Comparison of ENCODE assay signal across 15 cellular contexts in the genomic region with DNA sequence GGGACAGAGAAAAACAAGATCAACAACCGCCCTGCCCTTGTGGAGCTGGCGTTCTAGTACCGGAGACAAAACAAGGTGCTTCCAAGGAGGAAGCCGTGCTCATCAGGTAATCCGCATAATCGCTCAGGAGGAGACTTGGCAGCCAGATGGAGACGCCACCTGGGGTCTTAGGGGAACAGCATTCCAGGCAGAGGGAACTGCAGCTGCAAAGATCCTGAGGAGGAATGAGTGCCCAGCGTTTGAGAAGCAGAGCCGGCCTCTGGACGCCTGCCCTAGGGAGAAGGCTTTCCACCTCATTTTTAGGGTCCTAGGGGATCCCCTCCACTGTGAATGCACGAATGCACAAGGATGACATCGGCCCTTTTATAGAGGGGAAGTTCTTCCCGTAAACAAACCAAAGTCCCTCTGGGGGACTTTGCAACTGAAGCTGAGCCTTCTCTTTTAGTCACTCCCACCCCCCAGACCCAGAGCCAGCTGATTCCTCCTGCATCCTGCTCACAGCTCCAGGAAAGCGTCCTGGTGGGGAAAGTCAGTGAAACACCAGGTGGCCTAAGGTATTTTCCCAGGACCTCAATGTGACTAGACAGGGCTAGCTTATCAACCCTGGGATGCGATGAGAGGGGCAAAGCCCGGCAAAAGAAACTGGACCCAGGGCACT. TPM values are rescaled to one million over a fixed set of nuclear protein-coding genes. Genes with fewer than 3 reads are reported as not detected.
A peak's percentile ranks its signal among the peaks of the same experiment; 100 is the strongest.
DNase-seq lines count a peak whose midpoint lies in the region; ATAC-seq and TF ChIP-seq lines count a peak whose summit lies in the region.
"Had no signal": no experiment of that assay in that cellular context is flagged by ENCODE, and none has a peak within 500 bp of the region (broad histone marks: within the 10 kb centered on the region; RNA-seq: fewer than 3 reads in every experiment).

No MANE protein-coding gene starts in this region.

- TF ChIP-seq CTCF in thyroid gland (IDR thresholded peaks at IDR 0.05), result no peak

- H3K36me3 ChIP-seq in HUES48 (ENCODE audit: control insufficient read depth, insufficient read depth, low read length), result no peaks in the 10 kb centered on the region
- no peaks in the 10 kb centered on the region for H3K36me3 ChIP-seq in SJSA1
- H3K36me3 ChIP-seq in thyroid gland, result no peaks in the 10 kb centered on the region

- no peak overlapping the region for H3K4me3 ChIP-seq in HUES48 (ENCODE audit: low read depth, low read length)
- no peak overlapping the region for H3K4me3 ChIP-seq in SJSA1
- H3K4me3 ChIP-seq in thyroid gland (replicated peaks in 1 of 3), result no peak overlapping the region

- H3K27me3 ChIP-seq in HUES48 (ENCODE audit: control insufficient read depth, insufficient read depth, low read length) (no peaks in the 10 kb centered on the region), SJSA1 (replicated peaks) (no peaks in the 10 kb centered on the region), thyroid gland (no peaks in the 10 kb centered on the region)

- no peak overlapping the region for H3K9ac ChIP-seq in HUES48 (ENCODE audit: low read depth, low read length)

- DNase-seq in SJSA1 (ENCODE audit: low read depth in 1 of 2, low spot score in 2 of 2), result no peak
- no peak for DNase-seq in left colon
- peak in 1 of 2 donors; percentile 11 for DNase-seq in thyroid gland
- no peak for DNase-seq in stimulated activated naive CD8-positive, alpha-beta T cell treated with anti-CD3 and anti-CD28 coated beads, Interleukin-15, Interleukin-2, amounts not matched to agents 100 U/mL and 50 U/mL, for 24 hours
- no peak for DNase-seq in COLO829 (ENCODE audit: low spot score)
- DNase-seq: activated CD8-positive, alpha-beta memory T cell treated with anti-CD3 and anti-CD28 coated beads, Interleukin-2, amount 50 U/mL, for 4 hours; activated naive CD8-positive, alpha-beta T cell treated with anti-CD3 and anti-CD28 coated beads for 36 hours; CD4-positive, alpha-beta memory T cell; central memory CD4-positive, alpha-beta T cell; NCI-H1105 treated with DMSO at 0.1 percent for 48 hours; stimulated activated CD4-positive, alpha-beta T cell treated with anti-CD3 and anti-CD28 coated beads, Interleukin-4, amount 100 ng/mL, for 24 hours; stimulated activated naive CD4-positive, alpha-beta T cell had no signal

- H3K4me1 ChIP-seq in HUES48 (ENCODE audit: control insufficient read depth, insufficient read depth, low read length), result peaks cover 24% of the 10 kb centered on the region
- peaks cover 79% of the 10 kb centered on the region for H3K4me1 ChIP-seq in SJSA1 (replicated peaks)
- H3K4me1 ChIP-seq in thyroid gland, result peaks cover 28 to 38% of the 10 kb centered on the region in 2 donors

- 75% methylated on average over 16 of the region's 16 CpGs for WGBS in thyroid gland, 2 donors

- TF ChIP-seq POLR2A in thyroid gland (IDR thresholded peaks at IDR 0.05), result no peak

- ATAC-seq in left colon (peak; percentile 4), GM21515 (IDR thresholded peaks at IDR 0.05; ENCODE audit: unreplicated experiment) (no peak)
- no peak for ATAC-seq in stimulated activated naive CD8-positive, alpha-beta T cell treated with anti-CD3 and anti-CD28 coated beads, Interleukin-15, Interleukin-2, amounts not matched to agents 100 U/mL and 50 U/mL, for 24 hours

- H3K27ac ChIP-seq in HUES48 (ENCODE audit: low read depth, low read length) (peak overlapping the region; percentile 42), SJSA1 (peak overlapping the region; percentile 71), thyroid gland (peak overlapping the region; percentile 18 to 68 (median 33))

- intact Hi-C loops in left colon (cut with DNase I, micrococcal nuclease) (no loop called here), thyroid gland (cut with DNase I) (no loop called here)

- H3K9me3 ChIP-seq in HUES48 (ENCODE audit: control insufficient read depth, insufficient read depth, low read length), result no peaks in the 10 kb centered on the region
- no peaks in the 10 kb centered on the region for H3K9me3 ChIP-seq in SJSA1 (replicated peaks)
- no peaks in the 10 kb centered on the region for H3K9me3 ChIP-seq in thyroid gland

RNA-seq across cellular contexts. Expression of a gene that starts 13.2 kb away (rescaled TPM):
- total RNA-seq in SJSA1 (2014; rRNA removed; shearing (Covaris generic)), result 193 and 199 TPM in 2 replicates
- total RNA-seq in left colon, result 100 to 1,000 TPM; 160 to 169 TPM
- 100 to 1,000 TPM; 130 to 244 (median 155) TPM for total RNA-seq in thyroid gland

RNA-seq across cellular contexts. Expression of a gene that starts 57.1 kb away (rescaled TPM):
- total RNA-seq in SJSA1 (2014; rRNA removed; shearing (Covaris generic)), result not detected in 2 replicates
- total RNA-seq in left colon (1 to 10 TPM in 1 of 2 donors, under 1 TPM in 1; 0.79 to 1.4 TPM), thyroid gland (not detected)
- total RNA-seq: CD4-positive, alpha-beta memory T cell; pulmonary artery endothelial cell had no signal
